Comparison of ENCODE assay signal across 28 cellular contexts in the genomic region with DNA sequence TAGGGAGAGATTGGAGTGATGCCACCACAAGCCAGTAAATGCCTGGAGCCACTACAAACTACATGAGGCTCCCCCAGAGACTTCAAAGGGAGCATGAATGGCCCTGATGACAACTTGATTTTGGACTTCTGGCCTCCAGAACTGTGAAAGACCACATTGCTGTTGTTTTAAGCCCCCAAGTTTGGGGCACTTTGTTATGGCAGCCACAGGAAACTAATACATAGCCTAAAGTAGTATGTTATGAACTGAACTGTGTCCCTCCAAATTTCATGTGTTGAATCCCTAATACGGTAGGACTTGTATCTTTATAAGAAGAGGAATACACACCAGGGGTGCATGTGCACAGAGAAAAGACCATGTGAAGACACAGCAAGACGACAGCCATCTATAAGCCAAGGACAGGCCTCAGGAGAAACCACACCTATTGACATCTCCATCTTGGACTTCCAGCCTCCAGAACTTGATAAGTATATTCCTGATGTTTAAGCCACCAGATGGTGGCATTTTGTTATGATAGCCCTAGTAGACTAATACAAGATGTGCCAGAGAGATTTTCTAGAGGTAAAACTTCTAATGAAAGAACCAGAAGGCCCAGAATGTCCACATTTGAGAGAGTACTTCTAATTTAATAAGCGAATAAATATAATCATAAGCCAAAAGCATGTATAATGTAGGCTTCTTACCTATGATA.
"Had no signal": no experiment of that assay in that cellular context is flagged by ENCODE, and none has a peak within 500 bp of the region (broad histone marks: within the 10 kb centered on the region; RNA-seq: fewer than 3 reads in every experiment).

No MANE protein-coding gene starts in this region.

- H3K27ac Mint-ChIP-seq: activated B cell treated with CpG ODN at 0.5 μM for 24 hours; activated CD4-positive, alpha-beta T cell treated with anti-CD3 and anti-CD28 coated beads for 36 hours; activated naive CD8-positive, alpha-beta T cell treated with anti-CD3 and anti-CD28 coated beads, Interleukin-2, amount 10 ng/mL, durations not matched to agents 7 days and 5 days; mesothelial cell of epicardium; natural killer cell; type B pancreatic cell had no signal

- H3K27me3 Mint-ChIP-seq: activated B cell treated with CpG ODN at 0.5 μM for 24 hours, type B pancreatic cell had no signal

- ATAC-seq: activated CD4-positive, alpha-beta T cell treated with anti-CD3 and anti-CD28 coated beads for 36 hours; esophagus mucosa; gastroesophageal sphincter; left ventricle myocardium superior; natural killer cell had no signal

- H3K4me3 ChIP-seq: breast epithelium, gastroesophageal sphincter, ovary, prostate gland, right atrium auricular region, spleen, thoracic aorta had no signal

- H3K9me3 Mint-ChIP-seq: activated B cell treated with CpG ODN at 0.5 μM for 24 hours; activated naive CD8-positive, alpha-beta T cell treated with anti-CD3 and anti-CD28 coated beads, Interleukin-2, amount 10 ng/mL, durations not matched to agents 7 days and 5 days; type B pancreatic cell had no signal

- DNase-seq: activated B cell treated with CpG ODN at 0.5 μM for 24 hours; activated CD4-positive, alpha-beta T cell treated with anti-CD3 and anti-CD28 coated beads for 36 hours; activated CD4-positive, alpha-beta T cell treated with anti-CD3 and anti-CD28 coated beads, Interleukin-2, amount 50 U/mL, for 4 hours; activated naive CD4-positive, alpha-beta T cell treated with Interleukin-2 at 50 U/mL for 16 hours; activated naive CD8-positive, alpha-beta T cell treated with anti-CD3 and anti-CD28 coated beads, Interleukin-2, amount 10 ng/mL, durations not matched to agents 7 days and 5 days; activated T-cell treated with anti-CD3 and anti-CD28 coated beads, Interleukin-2, amount 50 U/mL, for 48 hours; amniotic stem cell; effector CD4-positive, alpha-beta T cell; head of caudate nucleus; hypothalamus; left ventricle myocardium superior; mammary epithelial cell; natural killer cell; ovary; spleen; stimulated activated CD4-positive, alpha-beta T cell treated with anti-CD3 and anti-CD28 coated beads, Interleukin-4, amount 100 ng/mL, for 1 hour; stimulated activated naive CD4-positive, alpha-beta T cell; T-helper 9 cell had no signal

- FAIRE-seq: endometrium had no signal

- H3K36me3 ChIP-seq: breast epithelium, gastroesophageal sphincter, neutrophil, ovary, prostate gland, right atrium auricular region, spleen, thoracic aorta had no signal

- H3K27ac ChIP-seq: breast epithelium, gastroesophageal sphincter, neutrophil, ovary, prostate gland, right atrium auricular region, spleen, thoracic aorta had no signal

- H3K27me3 ChIP-seq: breast epithelium, gastroesophageal sphincter, neutrophil, ovary, right atrium auricular region, spleen had no signal

- H3K4me1 Mint-ChIP-seq: activated B cell treated with CpG ODN at 0.5 μM for 24 hours; activated CD4-positive, alpha-beta T cell treated with anti-CD3 and anti-CD28 coated beads for 36 hours; activated naive CD8-positive, alpha-beta T cell treated with anti-CD3 and anti-CD28 coated beads, Interleukin-2, amount 10 ng/mL, durations not matched to agents 7 days and 5 days; natural killer cell had no signal

- H3K9me3 ChIP-seq: breast epithelium, gastroesophageal sphincter, neutrophil, ovary, prostate gland, right atrium auricular region, spleen, thoracic aorta had no signal

- H3K36me3 Mint-ChIP-seq: activated naive CD8-positive, alpha-beta T cell treated with anti-CD3 and anti-CD28 coated beads, Interleukin-2, amount 10 ng/mL, durations not matched to agents 7 days and 5 days; mesothelial cell of epicardium; natural killer cell; type B pancreatic cell had no signal

- H3K4me1 ChIP-seq: breast epithelium, gastroesophageal sphincter, prostate gland, right atrium auricular region, spleen had no signal

- H3K4me3 Mint-ChIP-seq: activated B cell treated with CpG ODN at 0.5 μM for 24 hours; activated CD4-positive, alpha-beta T cell treated with anti-CD3 and anti-CD28 coated beads for 36 hours; activated naive CD8-positive, alpha-beta T cell treated with anti-CD3 and anti-CD28 coated beads, Interleukin-2, amount 10 ng/mL, durations not matched to agents 7 days and 5 days; mesothelial cell of epicardium; natural killer cell; type B pancreatic cell had no signal
